ENCODE assay signal across 20 cellular contexts in the genomic region with DNA sequence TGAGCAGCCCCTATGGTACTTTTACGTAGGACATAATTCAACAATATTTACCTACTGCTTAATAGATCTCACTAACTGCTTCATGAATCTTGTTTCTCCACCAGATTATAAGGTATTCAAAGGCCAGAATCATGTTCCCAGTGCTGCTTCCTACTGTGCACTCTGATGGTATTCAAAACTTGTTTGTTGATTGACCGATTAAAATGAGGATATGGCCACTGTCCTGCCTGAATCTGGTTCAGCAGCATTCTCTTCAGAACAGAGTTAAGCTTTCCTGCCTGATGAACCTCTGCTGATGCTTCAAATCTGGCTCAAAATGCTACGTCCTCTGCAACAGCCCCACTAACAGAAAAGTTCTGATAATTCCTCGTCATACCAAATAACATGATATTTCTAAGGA.
DNase-seq lines count a peak whose midpoint lies in the region; ATAC-seq, FAIRE-seq and TF ChIP-seq lines count a peak whose summit lies in the region.
"Had no signal": no experiment of that assay in that cellular context is flagged by ENCODE, and none has a peak within 500 bp of the region (broad histone marks: within the 10 kb centered on the region; RNA-seq: fewer than 3 reads in every experiment).

No MANE protein-coding gene starts in this region.

- DNase-seq in SIG-M5 treated with dmso at 0.1 percent for 504 hours (lab: John Stamatoyannopoulos, UW; ENCODE audit: unreplicated experiment) (peak; percentile 23), SIG-M5 (lab: John Stamatoyannopoulos, UW) (no peak), H54 (ENCODE audit: insufficient read length, low spot score) (no peak), osteocyte (ENCODE audit: extremely low spot score, unreplicated experiment) (no peak), type B pancreatic cell (ENCODE audit: extremely low spot score, unreplicated experiment) (no peak), T-helper 2 cell (no peak)
- DNase-seq: AML-193; Caco-2; Calu3; CD4-positive, alpha-beta T cell; CD8-positive, alpha-beta T cell; DMS79 treated with DMSO at 0.1 percent for 48 hours; GF-D8 had no signal

- no peak for ATAC-seq in GM21576 (IDR thresholded peaks at IDR 0.05; ENCODE audit: unreplicated experiment)
- ATAC-seq: A549; CD8-positive, alpha-beta T cell had no signal

- peak; percentile 36 for FAIRE-seq in H54 (lab: Jason Lieb, UNC)
- FAIRE-seq: A549, D721Med, G401.6, GM12891, GM19239 had no signal

- no peak for TF ChIP-seq POLR2A in H54 (IDR thresholded peaks at IDR 0.05; ENCODE audit: low read depth, low read length)

- no peak for TF ChIP-seq CTCF in osteocyte (IDR thresholded peaks at IDR 0.05)
- TF ChIP-seq CTCF in type B pancreatic cell (conservative IDR thresholded peaks at IDR 0.05) = no peak

- peaks cover 34% of the 10 kb centered on the region for H3K4me1 Mint-ChIP-seq in osteocyte (ENCODE audit: unreplicated experiment)
- peaks cover 8% of the 10 kb centered on the region for H3K4me1 Mint-ChIP-seq in type B pancreatic cell (ENCODE audit: unreplicated experiment)
- H3K4me1 Mint-ChIP-seq: B cell had no signal

- H3K36me3 Mint-ChIP-seq in osteocyte (ENCODE audit: unreplicated experiment) (no peaks in the 10 kb centered on the region), type B pancreatic cell (no peaks in the 10 kb centered on the region)
- H3K36me3 Mint-ChIP-seq: CD8-positive, alpha-beta T cell had no signal

- no peaks in the 10 kb centered on the region for H3K9me3 Mint-ChIP-seq in osteocyte (ENCODE audit: unreplicated experiment)
- H3K9me3 Mint-ChIP-seq in type B pancreatic cell = peaks cover 5% of the 10 kb centered on the region
- H3K9me3 Mint-ChIP-seq: CD4-positive, alpha-beta T cell had no signal

- H3K4me3 Mint-ChIP-seq in osteocyte (ENCODE audit: unreplicated experiment) (no peak overlapping the region), type B pancreatic cell (peak overlapping the region; percentile 26)
- H3K4me3 Mint-ChIP-seq: B cell; CD4-positive, alpha-beta T cell; CD8-positive, alpha-beta T cell had no signal

- no peaks in the 10 kb centered on the region for H3K27me3 Mint-ChIP-seq in osteocyte (ENCODE audit: unreplicated experiment)
- no peaks in the 10 kb centered on the region for H3K27me3 Mint-ChIP-seq in type B pancreatic cell
- H3K27me3 Mint-ChIP-seq: B cell; CD4-positive, alpha-beta T cell had no signal

- H3K27ac Mint-ChIP-seq in osteocyte (ENCODE audit: unreplicated experiment) (peak overlapping the region; percentile 36), type B pancreatic cell (peak overlapping the region; percentile 21)
- H3K27ac Mint-ChIP-seq: B cell; CD4-positive, alpha-beta T cell; CD8-positive, alpha-beta T cell had no signal
